ENCODE assay signal across 1 cellular context in the genomic region with DNA sequence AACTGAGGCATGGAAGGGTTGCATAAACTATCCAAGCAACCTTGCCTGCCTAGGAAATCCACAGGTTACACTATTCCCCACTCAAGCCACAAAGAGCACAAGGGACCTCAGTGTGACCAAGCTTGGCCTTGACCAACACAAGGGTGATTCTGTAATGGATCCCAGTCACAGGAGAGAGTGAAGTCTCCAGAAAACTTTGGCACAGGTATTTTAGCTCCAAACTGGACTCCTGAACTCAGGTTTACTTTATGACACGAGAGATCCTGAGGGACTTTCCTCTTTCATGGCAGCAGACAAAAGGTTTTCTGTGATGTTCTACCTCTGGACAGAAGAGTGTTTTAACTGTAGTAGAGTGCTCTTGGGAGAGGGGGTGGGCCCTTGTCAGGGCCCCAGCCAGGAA.
TF ChIP-seq lines count a peak whose summit lies in the region.

No MANE protein-coding gene starts in this region.

TF ChIP-seq in HepG2, 621 proteins besides CTCF, POLR2A, EP300 and RAD21 (continued from another document):
- TF ChIP-seq, protein P1, sequence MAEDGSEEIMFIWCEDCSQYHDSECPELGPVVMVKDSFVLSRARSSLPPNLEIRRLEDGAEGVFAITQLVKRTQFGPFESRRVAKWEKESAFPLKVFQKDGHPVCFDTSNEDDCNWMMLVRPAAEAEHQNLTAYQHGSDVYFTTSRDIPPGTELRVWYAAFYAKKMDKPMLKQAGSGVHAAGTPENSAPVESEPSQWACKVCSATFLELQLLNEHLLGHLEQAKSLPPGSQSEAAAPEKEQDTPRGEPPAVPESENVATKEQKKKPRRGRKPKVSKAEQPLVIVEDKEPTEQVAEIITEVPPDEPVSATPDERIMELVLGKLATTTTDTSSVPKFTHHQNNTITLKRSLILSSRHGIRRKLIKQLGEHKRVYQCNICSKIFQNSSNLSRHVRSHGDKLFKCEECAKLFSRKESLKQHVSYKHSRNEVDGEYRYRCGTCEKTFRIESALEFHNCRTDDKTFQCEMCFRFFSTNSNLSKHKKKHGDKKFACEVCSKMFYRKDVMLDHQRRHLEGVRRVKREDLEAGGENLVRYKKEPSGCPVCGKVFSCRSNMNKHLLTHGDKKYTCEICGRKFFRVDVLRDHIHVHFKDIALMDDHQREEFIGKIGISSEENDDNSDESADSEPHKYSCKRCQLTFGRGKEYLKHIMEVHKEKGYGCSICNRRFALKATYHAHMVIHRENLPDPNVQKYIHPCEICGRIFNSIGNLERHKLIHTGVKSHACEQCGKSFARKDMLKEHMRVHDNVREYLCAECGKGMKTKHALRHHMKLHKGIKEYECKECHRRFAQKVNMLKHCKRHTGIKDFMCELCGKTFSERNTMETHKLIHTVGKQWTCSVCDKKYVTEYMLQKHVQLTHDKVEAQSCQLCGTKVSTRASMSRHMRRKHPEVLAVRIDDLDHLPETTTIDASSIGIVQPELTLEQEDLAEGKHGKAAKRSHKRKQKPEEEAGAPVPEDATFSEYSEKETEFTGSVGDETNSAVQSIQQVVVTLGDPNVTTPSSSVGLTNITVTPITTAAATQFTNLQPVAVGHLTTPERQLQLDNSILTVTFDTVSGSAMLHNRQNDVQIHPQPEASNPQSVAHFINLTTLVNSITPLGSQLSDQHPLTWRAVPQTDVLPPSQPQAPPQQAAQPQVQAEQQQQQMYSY (CRISPR knock-in tag; IDR thresholded peaks at IDR 0.05): no peak
